8 cellular contexts compared by ENCODE assay signal in the genomic region with DNA sequence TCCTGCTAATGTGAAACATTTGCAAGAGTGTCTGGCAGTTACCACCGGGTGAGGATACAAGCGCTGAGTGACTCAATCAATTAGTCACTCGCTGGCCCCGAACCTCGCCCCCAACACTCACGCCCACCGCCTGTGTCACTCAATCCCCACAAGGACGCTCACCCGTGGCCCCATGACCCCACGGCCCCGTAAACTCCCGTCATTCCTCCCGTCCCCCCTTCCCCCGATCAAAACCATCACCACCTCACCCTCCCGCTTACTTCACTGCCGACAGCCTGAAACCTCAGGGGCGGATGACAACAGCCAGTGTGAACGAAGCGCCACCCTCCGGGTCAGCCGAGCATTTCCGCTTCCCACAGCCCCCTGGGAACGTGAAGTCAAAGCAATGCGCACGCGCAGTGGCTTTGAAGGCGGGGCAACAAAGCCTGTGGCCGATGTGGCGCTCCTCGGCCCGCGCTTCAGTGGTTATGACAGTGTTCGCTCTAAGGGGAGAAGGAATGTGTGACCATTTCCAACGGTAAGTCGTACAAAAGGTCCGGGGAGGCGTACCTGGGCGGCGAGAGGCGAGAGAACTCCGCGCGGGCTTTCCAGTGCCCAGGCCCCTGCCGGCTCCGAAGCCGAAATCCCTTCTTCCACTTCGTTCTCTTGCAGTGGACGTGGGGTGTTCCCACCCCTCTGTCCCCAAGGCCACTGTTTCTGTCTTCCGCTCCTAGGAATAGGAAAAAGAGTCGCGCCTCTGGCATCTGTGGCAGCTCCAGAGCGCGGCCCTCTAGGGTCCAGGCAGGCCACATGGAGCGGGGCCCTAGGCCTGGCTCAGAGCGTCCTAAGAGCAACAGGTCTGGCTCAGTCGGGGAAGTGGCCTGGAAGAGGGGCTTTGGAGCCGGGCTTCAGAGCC. TPM values are rescaled to one million over a fixed set of nuclear protein-coding genes. Genes with fewer than 3 reads are reported as not detected.
DNase-seq lines count a peak whose midpoint lies in the region; ATAC-seq and TF ChIP-seq lines count a peak whose summit lies in the region.

A gene (minus strand): TSS at position 311 of the 895 bp plus-strand sequence. CDS start 3,334 bp downstream, outside the sequence.

- H3K4me2 ChIP-seq in SU-DHL-6 (ENCODE audit: low read depth, low read length, poor library complexity, severe bottlenecking) = peak within 1 kb of the TSS; percentile 89

- no peaks in the 10 kb centered on the region for H4K20me1 ChIP-seq in SU-DHL-6 (ENCODE audit: low read depth, low read length)

- H3K9me2 ChIP-seq in SU-DHL-6 (replicated peaks; ENCODE audit: insufficient read depth, low read length) = no peaks in the 10 kb centered on the region

- no peaks in the 10 kb centered on the region for H3K27me3 ChIP-seq in SU-DHL-6 (ENCODE audit: low read length)
- peaks cover 4% of the 10 kb centered on the region for H3K27me3 ChIP-seq in adipocyte (replicated peaks; ENCODE audit: control insufficient read depth, insufficient read depth, low read length)
- no peaks in the 10 kb centered on the region for H3K27me3 ChIP-seq in upper lobe of right lung

- H3K9me3 ChIP-seq in SU-DHL-6 (ENCODE audit: insufficient read depth, low read length) (no peaks in the 10 kb centered on the region), adipocyte (ENCODE audit: control insufficient read depth, low read length) (no peaks in the 10 kb centered on the region), upper lobe of right lung (no peaks in the 10 kb centered on the region)

- peaks cover 21% of the 10 kb centered on the region for H3K79me2 ChIP-seq in SU-DHL-6 (ENCODE audit: insufficient read depth, low read length)

- intact Hi-C loops in left cardiac atrium (cut with DNase I) (loop anchor here in 1 of 2 donors (10.0 kb wide), 1 partner anchor 249 kb away; no protein-coding TSS in a partner anchor), posterior vena cava (cut with DNase I) (no loop called here), upper lobe of right lung (cut with DNase I) (no loop called here)

- H3K36me3 ChIP-seq in SU-DHL-6 (ENCODE audit: low read length) = no peaks in the 10 kb centered on the region
- H3K36me3 ChIP-seq in adipocyte (ENCODE audit: control insufficient read depth, insufficient read depth, low read length, severe bottlenecking) = no peaks in the 10 kb centered on the region
- no peaks in the 10 kb centered on the region for H3K36me3 ChIP-seq in upper lobe of right lung

- H3K9ac ChIP-seq in SU-DHL-6 (ENCODE audit: low read length) = peak within 1 kb of the TSS; percentile 95
- peak within 1 kb of the TSS; percentile 93 for H3K9ac ChIP-seq in adipocyte (ENCODE audit: low read length)

- H3F3A ChIP-seq in SU-DHL-6 (ENCODE audit: insufficient read depth) = no peaks in the 10 kb centered on the region

- H3K27ac ChIP-seq in SU-DHL-6 (ENCODE audit: low read depth, low read length) (no peak within 1 kb of the TSS), upper lobe of right lung (peak within 1 kb of the TSS; percentile 80)

- H3K4me1 ChIP-seq in adipocyte (ENCODE audit: control insufficient read depth, insufficient read depth, low read length) (peaks cover 8% of the 10 kb centered on the region), upper lobe of right lung (peaks cover 13% of the 10 kb centered on the region)

- TF ChIP-seq CTCF in GM12874 (IDR thresholded peaks at IDR 0.05; ENCODE audit: insufficient read depth, low read depth, low read length) (peak; percentile 27), SU-DHL-6 (IDR thresholded peaks at IDR 0.05; ENCODE audit: insufficient read depth, low read length, poor library complexity, severe bottlenecking) (no peak), upper lobe of right lung (IDR thresholded peaks at IDR 0.05) (peak; percentile 35)

- DNase-seq in NCI-H1105 treated with DMSO at 0.1 percent for 48 hours (lab: John Stamatoyannopoulos, UW) (peak; percentile 75), adipocyte (ENCODE audit: low read depth) (peak; percentile 95), left cardiac atrium (peak; percentile 95), posterior vena cava (ENCODE audit: low spot score) (peak; percentile 98), upper lobe of right lung (peak; percentile 96)

- peak within 1 kb of the TSS; percentile 89 for H3K4me3 ChIP-seq in SU-DHL-6 (ENCODE audit: insufficient read depth, low read length, poor library complexity, severe bottlenecking)
- H3K4me3 ChIP-seq in adipocyte (ENCODE audit: low read length) = peak within 1 kb of the TSS; percentile 86
- peak within 1 kb of the TSS; percentile 72 for H3K4me3 ChIP-seq in upper lobe of right lung

- peak; percentile 92 for ATAC-seq in HG02759 (IDR thresholded peaks at IDR 0.05; ENCODE audit: unreplicated experiment)
- peak; percentile 96 for ATAC-seq in left cardiac atrium
- peak; percentile 98 for ATAC-seq in upper lobe of right lung

- peak within 1 kb of the TSS; percentile 84 for H2AFZ ChIP-seq in SU-DHL-6 (ENCODE audit: low read depth, low read length, severe bottlenecking)

RNA-seq across cellular contexts. Expression of the gene that starts here (rescaled TPM):
- 1 to 10 TPM; 2.2 to 2.7 TPM for total RNA-seq in left cardiac atrium
- total RNA-seq in posterior vena cava = 1 to 10 TPM; 4.6 to 5.6 TPM
- 5.9 TPM for total RNA-seq in upper lobe of right lung
